In the genomic region with DNA sequence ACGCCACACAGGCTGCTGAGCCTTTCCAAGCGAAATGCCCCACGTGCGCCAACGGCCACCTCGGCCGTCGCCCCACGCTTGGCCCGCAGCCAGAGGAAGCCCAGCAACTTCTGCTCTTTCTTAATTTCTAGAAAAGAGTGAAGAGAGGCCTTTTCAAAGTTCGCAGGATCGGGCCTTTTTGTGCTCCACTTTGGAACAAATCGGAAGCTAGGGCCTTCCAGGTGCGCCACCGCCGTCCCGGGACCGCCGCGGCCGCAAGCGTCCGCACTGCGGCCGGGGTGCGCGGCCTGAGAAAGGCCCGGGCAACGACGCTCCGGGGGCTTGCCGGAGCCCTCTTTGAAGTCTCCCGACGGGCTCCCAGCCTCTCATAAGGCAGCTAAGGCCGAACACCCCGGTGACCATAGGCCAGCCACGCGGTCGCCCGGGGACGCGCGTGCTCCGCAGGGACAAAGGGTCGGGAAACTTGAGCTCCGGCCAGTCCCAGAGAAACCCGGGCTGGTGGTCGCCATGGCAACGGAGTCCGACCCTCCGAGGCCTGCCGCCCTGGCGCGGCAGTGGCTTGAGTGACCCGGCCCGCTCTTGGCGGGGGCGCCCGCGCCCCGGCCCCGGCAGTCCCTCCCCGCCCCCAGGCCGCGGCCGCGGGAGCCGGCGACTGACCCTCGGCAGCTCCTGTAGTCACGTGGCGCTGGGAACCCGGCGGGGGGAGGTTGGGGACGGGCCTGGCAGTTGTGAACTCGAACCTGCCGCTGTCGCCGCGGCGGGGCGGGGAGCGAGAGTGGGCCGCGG, we compare ENCODE assay signal across 8 cellular contexts. TPM values are rescaled to one million over a fixed set of nuclear protein-coding genes. Genes with fewer than 3 reads are reported as not detected.
A peak's percentile ranks its signal among the peaks of the same experiment; 100 is the strongest.
DNase-seq lines count a peak whose midpoint lies in the region; ATAC-seq and TF ChIP-seq lines count a peak whose summit lies in the region.

Gene REPIN1, plus strand, starts transcription at position 725 of the 786 bp plus-strand sequence. CDS start 890 bp downstream, outside the sequence.

- H3K27ac ChIP-seq in HUES64 (ENCODE audit: low read depth, low read length) (peak within 1 kb of the TSS; percentile 91), PC-9 (peak within 1 kb of the TSS; percentile 97), esophagus (ENCODE audit: low read depth in 2 of 2, low read length in 1 of 2) (peak within 1 kb of the TSS; percentile 90)

- no peaks in the 10 kb centered on the region for H3K9me3 ChIP-seq in HUES64 (ENCODE audit: insufficient read depth, low read depth, low read length)
- no peaks in the 10 kb centered on the region for H3K9me3 ChIP-seq in PC-9 (ENCODE audit: insufficient read depth, low read depth)
- no peaks in the 10 kb centered on the region for H3K9me3 ChIP-seq in esophagus (ENCODE audit: control insufficient read depth in 2 of 2, insufficient read depth in 1 of 2, low read depth in 1 of 2, low read length in 1 of 2)
- H3K9me3 ChIP-seq in mucosa of stomach (ENCODE audit: control insufficient read depth, low read length), result no peaks in the 10 kb centered on the region

- peaks cover 24% of the 10 kb centered on the region for H3F3A ChIP-seq in PC-9 (ENCODE audit: insufficient read depth, low read depth)

- TF ChIP-seq CTCF in PC-9 (conservative IDR thresholded peaks at IDR 0.05), result no peak

- peaks cover 21% of the 10 kb centered on the region for H4K20me1 ChIP-seq in PC-9 (ENCODE audit: insufficient read depth)

- H3K36me3 ChIP-seq in HUES64 (ENCODE audit: insufficient read depth, low read length) (peaks cover 35% of the 10 kb centered on the region), PC-9 (ENCODE audit: low read depth) (peaks cover 13% of the 10 kb centered on the region; the same call in 1 of the 2 replicates), esophagus (ENCODE audit: control insufficient read depth in 2 of 2, insufficient read depth in 2 of 2, low read length in 1 of 2) (peaks cover 0 to 19% of the 10 kb centered on the region in 2 donors), mucosa of stomach (ENCODE audit: control insufficient read depth, insufficient read depth, low read length) (no peaks in the 10 kb centered on the region)

- H3K4me3 ChIP-seq in HUES64 (ENCODE audit: low read length) (peak within 1 kb of the TSS; percentile 60), PC-9 (peak within 1 kb of the TSS; percentile 94), esophagus (ENCODE audit: low read depth in 1 of 2, low read length in 2 of 2) (peak within 1 kb of the TSS; percentile 85 to 94), mucosa of stomach (ENCODE audit: low read length) (peak within 1 kb of the TSS; percentile 98)

- H3K9ac ChIP-seq in HUES64 (ENCODE audit: low read depth, low read length), result peak within 1 kb of the TSS; percentile 96
- peak within 1 kb of the TSS; percentile 95 for H3K9ac ChIP-seq in mucosa of stomach (ENCODE audit: low read length)

- intact Hi-C loops in PC-9 (cut with micrococcal nuclease; ENCODE audit: unreplicated experiment), result loop anchor here (1.0 to 2.0 kb wide), 2 partner anchors 11 to 45 kb away; partner anchors contain the start of genes ACTR3C, LRRC61 and ZNF775

- peak within 1 kb of the TSS; percentile 97 for H3K27ac Mint-ChIP-seq in activated T-cell treated with anti-CD3 and anti-CD28 coated beads, Interleukin-2, amount 50 U/mL, for 24 hours

- peaks cover 37% of the 10 kb centered on the region for H3K36me3 Mint-ChIP-seq in activated T-cell treated with anti-CD3 and anti-CD28 coated beads, Interleukin-2, amount 50 U/mL, for 24 hours (ENCODE audit: low read depth)

- H3K9me3 Mint-ChIP-seq in activated T-cell treated with anti-CD3 and anti-CD28 coated beads, Interleukin-2, amount 50 U/mL, for 24 hours, result no peaks in the 10 kb centered on the region

- 4% methylated on average over 85 of the region's 85 CpGs for WGBS in HUES64
- WGBS in esophagus, 2 donors, result 1% methylated on average over 81 to 85 of the region's 85 CpGs

- peak; percentile 49 for ATAC-seq in GM21381 (IDR thresholded peaks at IDR 0.05; ENCODE audit: unreplicated experiment)

- DNase-seq in COR-L47 (lab: John Stamatoyannopoulos, UW) (peak; percentile 97), PC-9 (peak; percentile 90 to 93)
- peak; percentile 89 for DNase-seq in activated T-cell treated with anti-CD3 and anti-CD28 coated beads, Interleukin-2, amount 50 U/mL, for 24 hours
- peak; percentile 89 for DNase-seq in stimulated activated CD8-positive, alpha-beta memory T cell treated with anti-CD3 and anti-CD28 coated beads, Interleukin-4, amount 100 ng/mL, for 48 hours

- H3K4me1 ChIP-seq in HUES64 (ENCODE audit: insufficient read depth, low read length), result peaks cover 28% of the 10 kb centered on the region
- peaks cover 37% of the 10 kb centered on the region for H3K4me1 ChIP-seq in PC-9 (replicated peaks; ENCODE audit: insufficient read depth)
- H3K4me1 ChIP-seq in esophagus (ENCODE audit: control insufficient read depth in 2 of 2, insufficient read depth in 2 of 2, low read length in 1 of 2), result peaks cover 6 to 25% of the 10 kb centered on the region in 2 donors
- H3K4me1 ChIP-seq in mucosa of stomach (ENCODE audit: control insufficient read depth, insufficient read depth, low read length), result peaks cover 34% of the 10 kb centered on the region

- peak within 1 kb of the TSS; percentile 100 for H3K4me2 ChIP-seq in PC-9

- no peaks in the 10 kb centered on the region for H3K9me2 ChIP-seq in PC-9 (ENCODE audit: insufficient read depth)

- TSS peak; percentile 73 for BruUV-seq in PC-9 (replicated peaks; lab: Mats Ljungman, UMichigan)

- H3K79me2 ChIP-seq in PC-9 (ENCODE audit: low read depth), result peaks cover 45% of the 10 kb centered on the region

- peak within 1 kb of the TSS; percentile 96 for H3K4me3 Mint-ChIP-seq in activated T-cell treated with anti-CD3 and anti-CD28 coated beads, Interleukin-2, amount 50 U/mL, for 24 hours

- peaks cover 50% of the 10 kb centered on the region for H3K4me1 Mint-ChIP-seq in activated T-cell treated with anti-CD3 and anti-CD28 coated beads, Interleukin-2, amount 50 U/mL, for 24 hours (ENCODE audit: low read depth)

- peak within 1 kb of the TSS; percentile 85 for H2AFZ ChIP-seq in PC-9

- POLR2A ChIA-PET in PC-9 (lab: Charles Lee; ENCODE audit: unreplicated experiment), result interaction anchor here (0.6 to 1.2 kb wide), 4 partner anchors 10 to 1386 kb away, joined by 3 to 4 read pairs (median 4); no protein-coding TSS in a partner anchor

- CTCF ChIA-PET in PC-9 (lab: Charles Lee), result interaction anchor here (0.7 kb wide), 1 partner anchor 500 kb away, joined by 3 read pairs; no protein-coding TSS in a partner anchor

- H3K27me3 ChIP-seq in HUES64 (ENCODE audit: insufficient read depth, low read length), result no peaks in the 10 kb centered on the region
- H3K27me3 ChIP-seq in PC-9 (ENCODE audit: insufficient read depth, low read depth), result no peaks in the 10 kb centered on the region
- no peaks in the 10 kb centered on the region for H3K27me3 ChIP-seq in esophagus (ENCODE audit: control insufficient read depth in 1 of 2, insufficient read depth in 2 of 2, low read length in 2 of 2)
- H3K27me3 ChIP-seq in mucosa of stomach (ENCODE audit: control insufficient read depth, insufficient read depth, low read length), result no peaks in the 10 kb centered on the region

- H3K27me3 Mint-ChIP-seq in activated T-cell treated with anti-CD3 and anti-CD28 coated beads, Interleukin-2, amount 50 U/mL, for 24 hours, result no peaks in the 10 kb centered on the region

RNA-seq across cellular contexts. Expression of gene REPIN1, which starts in this region (rescaled TPM):
- polyA plus RNA-seq in HUES64 (2013, experiment 1 of 2), result 78.2 TPM
- 91.5 TPM for polyA plus RNA-seq in HUES64 (2013, experiment 2 of 2)
- total RNA-seq in PC-9 (2021), result 172 and 174 TPM in 2 replicates
- 10 to 100 TPM; 22.7 to 32.6 TPM for polyA plus RNA-seq in esophagus

Comparison
In these comparisons a context has a peak if more than half of its experiments do, and no peak if none do; other contexts are left out.
1. Peak in every context shown above with its lines: DNase-seq, ATAC-seq, H3K4me3 ChIP-seq and H3K27ac ChIP-seq.